Comparison of ENCODE assay signal across 16 cellular contexts in genomic region chr2:216934151-216934550, GRCh38.
"Had no signal": no experiment of that assay in that cellular context is flagged by ENCODE, and none has a peak within 500 bp of the region (broad histone marks: within the 10 kb centered on the region; RNA-seq: fewer than 3 reads in every experiment).

No MANE protein-coding gene starts in this region.

- H3K27me3 ChIP-seq: breast epithelium, foreskin keratinocyte, neutrophil had no signal

- H3K9me3 ChIP-seq: breast epithelium, neutrophil had no signal

- H3K27me3 Mint-ChIP-seq: type B pancreatic cell had no signal

- H3K4me1 ChIP-seq: breast epithelium, foreskin keratinocyte had no signal

- H3K36me3 ChIP-seq: breast epithelium, neutrophil had no signal

- H3K36me3 Mint-ChIP-seq: memory B cell had no signal

- H3K27ac Mint-ChIP-seq: activated CD8-positive, alpha-beta T cell treated with anti-CD3 and anti-CD28 coated beads for 36 hours; activated naive CD8-positive, alpha-beta T cell treated with anti-CD3 and anti-CD28 coated beads, Interleukin-2, amount 10 ng/mL, durations not matched to agents 7 days and 5 days; activated T-cell treated with anti-CD3 and anti-CD28 coated beads, Interleukin-2, amount 50 U/mL, for 72 hours; memory B cell; type B pancreatic cell had no signal

- H3K27ac ChIP-seq: breast epithelium, foreskin keratinocyte, neutrophil had no signal

- H3K9me3 Mint-ChIP-seq: activated CD8-positive, alpha-beta T cell treated with anti-CD3 and anti-CD28 coated beads for 36 hours; activated naive CD8-positive, alpha-beta T cell treated with anti-CD3 and anti-CD28 coated beads, Interleukin-2, amount 10 ng/mL, durations not matched to agents 7 days and 5 days; memory B cell had no signal

- DNase-seq: activated CD4-positive, alpha-beta T cell treated with anti-CD3 and anti-CD28 coated beads for 4 hours; activated CD8-positive, alpha-beta memory T cell treated with anti-CD3 and anti-CD28 coated beads, Interleukin-2, amount 50 U/mL, for 4 hours; activated CD8-positive, alpha-beta T cell treated with anti-CD3 and anti-CD28 coated beads for 36 hours; activated naive CD8-positive, alpha-beta T cell treated with anti-CD3 and anti-CD28 coated beads, Interleukin-2, amount 10 ng/mL, durations not matched to agents 7 days and 5 days; activated T-cell treated with anti-CD3 and anti-CD28 coated beads, Interleukin-2, amount 50 U/mL, for 72 hours; anterior cingulate cortex; foreskin keratinocyte; head of caudate nucleus; posterior cingulate gyrus; stimulated activated naive CD4-positive, alpha-beta T cell; substantia nigra; SW 1271 had no signal

- H3K4me1 Mint-ChIP-seq: memory B cell had no signal

- H3K4me3 ChIP-seq: breast epithelium had no signal

- H3K4me3 Mint-ChIP-seq: activated CD8-positive, alpha-beta T cell treated with anti-CD3 and anti-CD28 coated beads for 36 hours; activated naive CD8-positive, alpha-beta T cell treated with anti-CD3 and anti-CD28 coated beads, Interleukin-2, amount 10 ng/mL, durations not matched to agents 7 days and 5 days; activated T-cell treated with anti-CD3 and anti-CD28 coated beads, Interleukin-2, amount 50 U/mL, for 72 hours; memory B cell; type B pancreatic cell had no signal
